Comparison of ENCODE assay signal across 21 cellular contexts in genomic region chr1:3593745-3594144, GRCh38. TPM values are rescaled to one million over a fixed set of nuclear protein-coding genes. Genes with fewer than 3 reads are reported as not detected.
"Had no signal": no experiment of that assay in that cellular context is flagged by ENCODE, and none has a peak within 500 bp of the region (broad histone marks: within the 10 kb centered on the region; RNA-seq: fewer than 3 reads in every experiment).

No MANE protein-coding gene starts in this region.

- H3K9me3 ChIP-seq: body of pancreas, gastroesophageal sphincter, heart right ventricle, neutrophil, pancreas, right lobe of liver had no signal

- H3K27ac Mint-ChIP-seq: activated CD4-positive, alpha-beta T cell treated with anti-CD3 and anti-CD28 coated beads, Interleukin-2, amount 10 ng/mL, durations not matched to agents 7 days and 5 days; activated CD8-positive, alpha-beta T cell treated with anti-CD3 and anti-CD28 coated beads, Interleukin-2, amount 10 ng/mL, durations not matched to agents 7 days and 5 days; activated naive CD4-positive, alpha-beta T cell treated with anti-CD3 and anti-CD28 coated beads for 36 hours; stimulated activated effector memory CD8-positive, alpha-beta T cell treated with anti-CD3 and anti-CD28 coated beads, Interleukin-12 subunit alpha, Interleukin-12 subunit beta, amount 100 ng/mL, for 72 hours had no signal

- H3K4me3 Mint-ChIP-seq: activated CD4-positive, alpha-beta T cell treated with anti-CD3 and anti-CD28 coated beads, Interleukin-2, amount 10 ng/mL, durations not matched to agents 7 days and 5 days; activated CD8-positive, alpha-beta T cell treated with anti-CD3 and anti-CD28 coated beads, Interleukin-2, amount 10 ng/mL, durations not matched to agents 7 days and 5 days; activated naive CD4-positive, alpha-beta T cell treated with anti-CD3 and anti-CD28 coated beads for 36 hours; activated T-cell treated with anti-CD3 and anti-CD28 coated beads, Interleukin-2, amount 50 U/mL, for 4 hours; immature natural killer cell; stimulated activated effector memory CD8-positive, alpha-beta T cell treated with anti-CD3 and anti-CD28 coated beads, Interleukin-12 subunit alpha, Interleukin-12 subunit beta, amount 100 ng/mL, for 72 hours; T-cell had no signal

- H3K27ac ChIP-seq: body of pancreas, gastroesophageal sphincter, heart right ventricle, neutrophil, pancreas, right lobe of liver had no signal

- H3K9me3 Mint-ChIP-seq: activated CD4-positive, alpha-beta T cell treated with anti-CD3 and anti-CD28 coated beads, Interleukin-2, amount 10 ng/mL, durations not matched to agents 7 days and 5 days; activated naive CD4-positive, alpha-beta T cell treated with anti-CD3 and anti-CD28 coated beads for 36 hours; activated T-cell treated with anti-CD3 and anti-CD28 coated beads, Interleukin-2, amount 50 U/mL, for 4 hours; immature natural killer cell; naive B cell; stimulated activated effector memory CD8-positive, alpha-beta T cell treated with anti-CD3 and anti-CD28 coated beads, Interleukin-12 subunit alpha, Interleukin-12 subunit beta, amount 100 ng/mL, for 72 hours; T-cell had no signal

- H3K4me1 ChIP-seq: pancreas, right lobe of liver had no signal

- H3K27me3 Mint-ChIP-seq: activated CD4-positive, alpha-beta T cell treated with anti-CD3 and anti-CD28 coated beads, Interleukin-2, amount 10 ng/mL, durations not matched to agents 7 days and 5 days; naive B cell had no signal

- H3K36me3 ChIP-seq: gastroesophageal sphincter, heart right ventricle, neutrophil, pancreas, right lobe of liver had no signal

- DNase-seq: activated CD4-positive, alpha-beta T cell treated with anti-CD3 and anti-CD28 coated beads, Interleukin-2, amount 10 ng/mL, durations not matched to agents 7 days and 5 days; activated CD8-positive, alpha-beta memory T cell treated with anti-CD3 and anti-CD28 coated beads, Interleukin-2, amount 50 U/mL, for 4 hours; activated CD8-positive, alpha-beta T cell treated with anti-CD3 and anti-CD28 coated beads, Interleukin-2, amount 10 ng/mL, durations not matched to agents 7 days and 5 days; activated naive CD4-positive, alpha-beta T cell treated with anti-CD3 and anti-CD28 coated beads for 36 hours; activated T-cell treated with anti-CD3 and anti-CD28 coated beads, Interleukin-2, amount 50 U/mL, for 4 hours; body of pancreas; central memory CD4-positive, alpha-beta T cell; heart right ventricle; immature natural killer cell; kidney glomerular epithelial cell; left ventricle myocardium superior; naive B cell; pancreas; right lobe of liver; small intestine; stimulated activated CD4-positive, alpha-beta T cell treated with anti-CD3 and anti-CD28 coated beads, Interleukin-4, amount 100 ng/mL, for 1 hour; T-cell had no signal

- H3K36me3 Mint-ChIP-seq: immature natural killer cell; naive B cell; stimulated activated effector memory CD8-positive, alpha-beta T cell treated with anti-CD3 and anti-CD28 coated beads, Interleukin-12 subunit alpha, Interleukin-12 subunit beta, amount 100 ng/mL, for 72 hours; T-cell had no signal

- H3K27me3 ChIP-seq: body of pancreas, pancreas, right lobe of liver had no signal

- H3K4me3 ChIP-seq: body of pancreas, gastroesophageal sphincter, heart right ventricle, pancreas, right lobe of liver had no signal

RNA-seq across cellular contexts. Expression of gene TP73, which starts 58.6 kb away (rescaled TPM):
- total RNA-seq: mononuclear cell had no signal
- polyA plus RNA-seq: immature natural killer cell had no signal
